Comparison of ENCODE assay signal across 39 cellular contexts in genomic region chr6:150342126-150342525, GRCh38. TPM values are rescaled to one million over a fixed set of nuclear protein-coding genes. Genes with fewer than 3 reads are reported as not detected.
"Had no signal": no experiment of that assay in that cellular context is flagged by ENCODE, and none has a peak within 500 bp of the region (broad histone marks: within the 10 kb centered on the region; RNA-seq: fewer than 3 reads in every experiment).

No MANE protein-coding gene starts in this region.

- H3K9me3 ChIP-seq: ascending aorta had no signal

- H3K9me3 Mint-ChIP-seq: activated CD4-positive, alpha-beta memory T cell treated with anti-CD3 and anti-CD28 coated beads, Interleukin-2, amount 10 ng/mL, durations not matched to agents 7 days and 5 days; activated CD4-positive, alpha-beta T cell treated with anti-CD3 and anti-CD28 coated beads, Interleukin-2, amount 10 ng/mL, durations not matched to agents 7 days and 5 days; activated naive CD4-positive, alpha-beta T cell treated with anti-CD3 and anti-CD28 coated beads, Interleukin-2, amount 10 ng/mL, durations not matched to agents 7 days and 5 days; activated naive CD4-positive, alpha-beta T cell treated with anti-CD3 and anti-CD28 coated beads, Interleukin-2, amount 50 U/mL, for 24 hours; activated naive CD8-positive, alpha-beta T cell treated with anti-CD3 and anti-CD28 coated beads, Interleukin-2, amount 10 ng/mL, durations not matched to agents 7 days and 5 days; activated naive CD8-positive, alpha-beta T cell treated with anti-CD3 and anti-CD28 coated beads, Interleukin-2, amount 50 U/mL, for 24 hours; activated T-cell treated with anti-CD3 and anti-CD28 coated beads, Interleukin-2, amount 50 U/mL, for 24 hours; activated T-helper 2 cell treated with anti-CD3 and anti-CD28 coated beads, Interferon-gamma antibody, Interleukin-2, Interleukin-4, amounts not matched to agents 10 μg/mL and 5 μg/mL and 100 μg/mL, durations not matched to agents 14 hours and 24 hours and 36 hours; central memory CD8-positive, alpha-beta T cell; T-helper 1 cell treated with Interleukin-12 subunit alpha and Interleukin-12 subunit beta and Interleukin-4 antibody, amounts not matched to agents 30 μg/mL and 1 μg/mL, for 36 hours; T-helper 2 cell treated with Interferon-gamma antibody and Interleukin-4, amounts not matched to agents 5 μg/mL and 100 μg/mL, for 36 hours; WTC11 had no signal

- H3K4me1 ChIP-seq: ascending aorta had no signal

- H3K27ac Mint-ChIP-seq: activated CD4-positive, alpha-beta memory T cell treated with anti-CD3 and anti-CD28 coated beads, Interleukin-2, amount 10 ng/mL, durations not matched to agents 7 days and 5 days; activated CD4-positive, alpha-beta T cell treated with anti-CD3 and anti-CD28 coated beads for 36 hours; activated CD4-positive, alpha-beta T cell treated with anti-CD3 and anti-CD28 coated beads, Interleukin-2, amount 10 ng/mL, durations not matched to agents 7 days and 5 days; activated CD8-positive, alpha-beta memory T cell treated with anti-CD3 and anti-CD28 coated beads, Interleukin-2, amount 10 ng/mL, durations not matched to agents 7 days and 5 days; activated CD8-positive, alpha-beta T cell treated with anti-CD3 and anti-CD28 coated beads, Interleukin-2, amount 10 ng/mL, durations not matched to agents 7 days and 5 days; activated naive CD4-positive, alpha-beta T cell treated with anti-CD3 and anti-CD28 coated beads, Interleukin-2, amount 10 ng/mL, durations not matched to agents 7 days and 5 days; activated naive CD4-positive, alpha-beta T cell treated with anti-CD3 and anti-CD28 coated beads, Interleukin-2, amount 50 U/mL, for 24 hours; activated naive CD8-positive, alpha-beta T cell; activated naive CD8-positive, alpha-beta T cell treated with anti-CD3 and anti-CD28 coated beads, Interleukin-2, amount 10 ng/mL, durations not matched to agents 7 days and 5 days; activated naive CD8-positive, alpha-beta T cell treated with anti-CD3 and anti-CD28 coated beads, Interleukin-2, amount 50 U/mL, for 24 hours; activated T-cell treated with anti-CD3 and anti-CD28 coated beads, Interleukin-2, amount 50 U/mL, for 24 hours; activated T-helper 2 cell treated with anti-CD3 and anti-CD28 coated beads, Interferon-gamma antibody, Interleukin-2, Interleukin-4, amounts not matched to agents 10 μg/mL and 5 μg/mL and 100 μg/mL, durations not matched to agents 14 hours and 24 hours and 36 hours; brain; T-helper 1 cell treated with Interleukin-12 subunit alpha and Interleukin-12 subunit beta and Interleukin-4 antibody, amounts not matched to agents 30 μg/mL and 1 μg/mL, for 36 hours; T-helper 2 cell treated with Interferon-gamma antibody and Interleukin-4, amounts not matched to agents 5 μg/mL and 100 μg/mL, for 36 hours; WTC11 had no signal

- H3K36me3 ChIP-seq: ascending aorta, cardiac muscle cell, WERI-Rb-1 had no signal

- H3K4me1 Mint-ChIP-seq: activated CD4-positive, alpha-beta memory T cell treated with anti-CD3 and anti-CD28 coated beads, Interleukin-2, amount 10 ng/mL, durations not matched to agents 7 days and 5 days; activated CD4-positive, alpha-beta T cell treated with anti-CD3 and anti-CD28 coated beads for 36 hours; activated CD4-positive, alpha-beta T cell treated with anti-CD3 and anti-CD28 coated beads, Interleukin-2, amount 10 ng/mL, durations not matched to agents 7 days and 5 days; activated CD8-positive, alpha-beta memory T cell treated with anti-CD3 and anti-CD28 coated beads, Interleukin-2, amount 10 ng/mL, durations not matched to agents 7 days and 5 days; activated naive CD4-positive, alpha-beta T cell treated with anti-CD3 and anti-CD28 coated beads, Interleukin-2, amount 10 ng/mL, durations not matched to agents 7 days and 5 days; activated naive CD4-positive, alpha-beta T cell treated with anti-CD3 and anti-CD28 coated beads, Interleukin-2, amount 50 U/mL, for 24 hours; activated naive CD8-positive, alpha-beta T cell treated with anti-CD3 and anti-CD28 coated beads, Interleukin-2, amount 10 ng/mL, durations not matched to agents 7 days and 5 days; brain; central memory CD8-positive, alpha-beta T cell had no signal

- DNase-seq: activated CD4-positive, alpha-beta memory T cell treated with anti-CD3 and anti-CD28 coated beads, Interleukin-2, amount 10 ng/mL, durations not matched to agents 7 days and 5 days; activated CD4-positive, alpha-beta T cell treated with anti-CD3 and anti-CD28 coated beads for 1 hour; activated CD4-positive, alpha-beta T cell treated with anti-CD3 and anti-CD28 coated beads for 36 hours; activated CD4-positive, alpha-beta T cell treated with anti-CD3 and anti-CD28 coated beads for 48 hours; activated CD4-positive, alpha-beta T cell treated with anti-CD3 and anti-CD28 coated beads, Interleukin-2, amount 10 ng/mL, durations not matched to agents 7 days and 5 days; activated CD4-positive, alpha-beta T cell treated with anti-CD3 and anti-CD28 coated beads, Interleukin-2, amount 50 U/mL, for 48 hours; activated CD4-positive, CD25-positive, alpha-beta regulatory T cell; activated CD8-positive, alpha-beta memory T cell treated with anti-CD3 and anti-CD28 coated beads for 24 hours; activated CD8-positive, alpha-beta memory T cell treated with anti-CD3 and anti-CD28 coated beads, Interleukin-2, amount 10 ng/mL, durations not matched to agents 7 days and 5 days; activated CD8-positive, alpha-beta memory T cell treated with anti-CD3 and anti-CD28 coated beads, Interleukin-2, amount 50 U/mL, for 48 hours; activated CD8-positive, alpha-beta T cell treated with anti-CD3 and anti-CD28 coated beads, Interleukin-2, amount 10 ng/mL, durations not matched to agents 7 days and 5 days; activated effector memory CD4-positive, alpha-beta T cell treated with Interleukin-2 at 50 U/mL for 16 hours; activated gamma-delta T cell; activated naive CD4-positive, alpha-beta T cell treated with anti-CD3 and anti-CD28 coated beads, Interleukin-2, amount 10 ng/mL, durations not matched to agents 7 days and 5 days; activated naive CD4-positive, alpha-beta T cell treated with Interleukin-2 at 50 U/mL for 16 hours; activated naive CD8-positive, alpha-beta T cell treated with anti-CD3 and anti-CD28 coated beads, Interleukin-2, amount 10 ng/mL, durations not matched to agents 7 days and 5 days; activated naive CD8-positive, alpha-beta T cell treated with anti-CD3 and anti-CD28 coated beads, Interleukin-2, amount 50 U/mL, for 24 hours; activated T-cell treated with anti-CD3 and anti-CD28 coated beads, Interleukin-2, amount 50 U/mL, for 24 hours; activated T-cell treated with anti-CD3 and anti-CD28 coated beads, Interleukin-2, amount 50 U/mL, for 48 hours; amygdala; anterior cingulate cortex; caudate nucleus; cerebellar nuclear complex; T-helper 1 cell; T-helper 2 cell; T-helper 9 cell; WERI-Rb-1 had no signal

- H3K36me3 Mint-ChIP-seq: activated CD8-positive, alpha-beta memory T cell treated with anti-CD3 and anti-CD28 coated beads, Interleukin-2, amount 10 ng/mL, durations not matched to agents 7 days and 5 days; activated naive CD4-positive, alpha-beta T cell treated with anti-CD3 and anti-CD28 coated beads, Interleukin-2, amount 10 ng/mL, durations not matched to agents 7 days and 5 days; activated naive CD4-positive, alpha-beta T cell treated with anti-CD3 and anti-CD28 coated beads, Interleukin-2, amount 50 U/mL, for 24 hours; activated naive CD8-positive, alpha-beta T cell; activated naive CD8-positive, alpha-beta T cell treated with anti-CD3 and anti-CD28 coated beads, Interleukin-2, amount 10 ng/mL, durations not matched to agents 7 days and 5 days; brain; WTC11 had no signal

- FAIRE-seq: bronchial epithelial cell had no signal

- H3K27me3 ChIP-seq: ascending aorta had no signal

- H3K4me3 Mint-ChIP-seq: activated CD4-positive, alpha-beta memory T cell treated with anti-CD3 and anti-CD28 coated beads, Interleukin-2, amount 10 ng/mL, durations not matched to agents 7 days and 5 days; activated CD4-positive, alpha-beta T cell treated with anti-CD3 and anti-CD28 coated beads for 36 hours; activated CD4-positive, alpha-beta T cell treated with anti-CD3 and anti-CD28 coated beads, Interleukin-2, amount 10 ng/mL, durations not matched to agents 7 days and 5 days; activated CD8-positive, alpha-beta memory T cell treated with anti-CD3 and anti-CD28 coated beads, Interleukin-2, amount 10 ng/mL, durations not matched to agents 7 days and 5 days; activated CD8-positive, alpha-beta T cell treated with anti-CD3 and anti-CD28 coated beads, Interleukin-2, amount 10 ng/mL, durations not matched to agents 7 days and 5 days; activated naive CD4-positive, alpha-beta T cell treated with anti-CD3 and anti-CD28 coated beads, Interleukin-2, amount 10 ng/mL, durations not matched to agents 7 days and 5 days; activated naive CD4-positive, alpha-beta T cell treated with anti-CD3 and anti-CD28 coated beads, Interleukin-2, amount 50 U/mL, for 24 hours; activated naive CD8-positive, alpha-beta T cell; activated naive CD8-positive, alpha-beta T cell treated with anti-CD3 and anti-CD28 coated beads, Interleukin-2, amount 10 ng/mL, durations not matched to agents 7 days and 5 days; activated naive CD8-positive, alpha-beta T cell treated with anti-CD3 and anti-CD28 coated beads, Interleukin-2, amount 50 U/mL, for 24 hours; activated T-cell treated with anti-CD3 and anti-CD28 coated beads, Interleukin-2, amount 50 U/mL, for 24 hours; brain; central memory CD8-positive, alpha-beta T cell; T-helper 1 cell treated with Interleukin-12 subunit alpha and Interleukin-12 subunit beta and Interleukin-4 antibody, amounts not matched to agents 30 μg/mL and 1 μg/mL, for 36 hours; T-helper 2 cell treated with Interferon-gamma antibody and Interleukin-4, amounts not matched to agents 5 μg/mL and 100 μg/mL, for 36 hours; WTC11 had no signal

- H3K4me3 ChIP-seq: ascending aorta, cardiac muscle cell had no signal

- ATAC-seq: activated CD4-positive, alpha-beta T cell treated with anti-CD3 and anti-CD28 coated beads for 36 hours; activated CD4-positive, CD25-positive, alpha-beta regulatory T cell treated with anti-CD3 and anti-CD28 coated beads, Interleukin-2, amount 50 U/mL, for 24 hours; activated CD8-positive, alpha-beta memory T cell treated with anti-CD3 and anti-CD28 coated beads, Interleukin-2, amount 10 ng/mL, durations not matched to agents 7 days and 5 days; activated CD8-positive, alpha-beta T cell treated with anti-CD3 and anti-CD28 coated beads, Interleukin-2, amount 10 ng/mL, durations not matched to agents 7 days and 5 days; activated naive CD8-positive, alpha-beta T cell treated with anti-CD3 and anti-CD28 coated beads, Interleukin-2, amount 50 U/mL, for 24 hours; WTC11 had no signal

- H3K27ac ChIP-seq: ascending aorta, cardiac muscle cell, WERI-Rb-1 had no signal

RNA-seq across cellular contexts. Expression of gene IYD, which starts 26.7 kb away (rescaled TPM):
- total RNA-seq: activated CD4-positive, alpha-beta memory T cell treated with anti-CD3 and anti-CD28 coated beads, Interleukin-2, amount 10 ng/mL, durations not matched to agents 7 days and 5 days; activated CD4-positive, alpha-beta T cell treated with anti-CD3 and anti-CD28 coated beads for 36 hours; activated CD4-positive, alpha-beta T cell treated with anti-CD3 and anti-CD28 coated beads, Interleukin-2, amount 10 ng/mL, durations not matched to agents 7 days and 5 days; activated CD8-positive, alpha-beta memory T cell treated with anti-CD3 and anti-CD28 coated beads, Interleukin-2, amount 10 ng/mL, durations not matched to agents 7 days and 5 days; activated CD8-positive, alpha-beta T cell treated with anti-CD3 and anti-CD28 coated beads, Interleukin-2, amount 10 ng/mL, durations not matched to agents 7 days and 5 days; activated naive CD8-positive, alpha-beta T cell treated with anti-CD3 and anti-CD28 coated beads, Interleukin-2, amount 10 ng/mL, durations not matched to agents 7 days and 5 days; activated T-helper 2 cell treated with anti-CD3 and anti-CD28 coated beads, Interferon-gamma antibody, Interleukin-2, Interleukin-4, amounts not matched to agents 10 μg/mL and 5 μg/mL and 100 μg/mL, durations not matched to agents 14 hours and 24 hours and 36 hours; bronchial epithelial cell; cardiac muscle cell; WTC11 had no signal
- polyA plus RNA-seq: cardiac muscle cell had no signal
